12 cellular contexts compared by ENCODE assay signal in the genomic region with DNA sequence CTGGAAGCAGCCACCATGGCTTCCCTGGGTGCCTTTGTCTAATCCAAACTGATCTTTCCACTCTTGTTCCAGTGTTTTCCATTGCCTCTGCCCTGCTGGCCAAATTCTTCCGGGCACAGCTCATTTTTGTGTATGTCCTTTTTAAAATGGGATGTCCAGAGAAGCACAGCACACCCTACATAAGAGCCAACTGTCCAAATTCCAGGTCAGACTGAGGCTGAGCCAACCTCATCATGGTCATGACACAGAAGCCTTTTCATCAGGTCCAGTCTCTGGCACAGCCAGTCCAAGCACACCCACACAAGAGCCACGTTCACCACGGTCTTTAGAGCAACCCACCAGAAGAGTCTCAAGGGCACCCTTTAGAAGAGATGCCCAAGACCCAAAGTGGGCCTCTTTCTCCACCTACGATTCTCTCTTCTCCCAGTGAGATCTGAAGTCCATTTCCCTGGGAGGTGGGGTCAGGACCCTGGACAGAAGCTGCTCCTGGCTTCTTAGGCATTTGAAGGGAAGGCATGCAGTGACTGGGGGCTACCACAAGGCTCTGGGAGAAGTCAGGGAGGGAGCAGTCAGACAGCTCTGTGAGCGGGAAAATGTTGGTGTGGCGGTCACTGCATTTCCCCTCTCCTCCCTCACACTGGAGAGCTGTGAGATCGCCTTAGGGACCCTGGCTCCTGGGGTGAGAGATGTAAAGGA. TPM values are rescaled to one million over a fixed set of nuclear protein-coding genes. Genes with fewer than 3 reads are reported as not detected.
A peak's percentile ranks its signal among the peaks of the same experiment; 100 is the strongest.
DNase-seq lines count a peak whose midpoint lies in the region; ATAC-seq, FAIRE-seq and TF ChIP-seq lines count a peak whose summit lies in the region.
"Had no signal": no experiment of that assay in that cellular context is flagged by ENCODE, and none has a peak within 500 bp of the region (broad histone marks: within the 10 kb centered on the region; RNA-seq: fewer than 3 reads in every experiment).

No MANE protein-coding gene starts in this region.

- H3K9me3 ChIP-seq in A549 = no peaks in the 10 kb centered on the region
- H3K9me3 ChIP-seq in SK-N-SH = no peaks in the 10 kb centered on the region
- H3K9me3 ChIP-seq in prostate gland = no peaks in the 10 kb centered on the region
- H3K9me3 ChIP-seq: BLaER1 treated with 17β-estradiol and CSF1 and Interleukin-3, amounts not matched to agents 10 nM and 100 nM; upper lobe of left lung had no signal

- no peaks in the 10 kb centered on the region for H3F3A ChIP-seq in SK-N-SH (replicated peaks; ENCODE audit: insufficient read depth)

- CTCF ChIA-PET in A549 (lab: Yijun Ruan, JAX) (interaction anchor here (0.7 to 1.3 kb wide), 3 partner anchors 9 to 46 kb away, joined by 3 read pairs; no protein-coding TSS in a partner anchor), SK-N-SH (lab: Yijun Ruan, JAX) (interaction anchor here (1.0 to 4.4 kb wide), 9 partner anchors 19 to 193 kb away, joined by 3 to 38 read pairs (median 4); no protein-coding TSS in a partner anchor)

- TF ChIP-seq CTCF in A549 (IDR thresholded peaks at IDR 0.05) (no peak), SK-N-SH (IDR thresholded peaks at IDR 0.05) (peak; percentile 30; the same call in 1 of the 2 replicates), prostate gland (IDR thresholded peaks at IDR 0.05) (no peak)

- TF ChIP-seq RAD21 in A549 (conservative IDR thresholded peaks at IDR 0.05 in 1 of 2, IDR thresholded peaks at IDR 0.05 in 1 of 2) (no peak), SK-N-SH (IDR thresholded peaks at IDR 0.05; ENCODE audit: low read length) (no peak)

- TF ChIP-seq POLR2A in A549 (IDR thresholded peaks at IDR 0.05; ENCODE audit: low read length) (no peak), prostate gland (IDR thresholded peaks at IDR 0.05) (no peak)

- 36% methylated on average over 7 of the region's 7 CpGs for WGBS in A549 (ENCODE audit: missing lambda C conversion rate)
- 67% methylated on average over 7 of the region's 7 CpGs for WGBS in SK-N-SH (ENCODE audit: low lambda C conversion rate)
- 52% methylated on average over 7 of the region's 7 CpGs for WGBS in prostate gland

- H3K27ac ChIP-seq in A549 (no peak overlapping the region), SK-N-SH (ENCODE audit: low read depth in 2 of 2, low read length in 1 of 2) (no peak overlapping the region), prostate gland (no peak overlapping the region)
- H3K27ac ChIP-seq: BLaER1 treated with 17β-estradiol and CSF1 and Interleukin-3, amounts not matched to agents 10 nM and 100 nM; upper lobe of left lung had no signal

- H3K4me2 ChIP-seq in A549 = no peak overlapping the region
- no peak overlapping the region for H3K4me2 ChIP-seq in SK-N-SH
- H3K4me2 ChIP-seq: BLaER1 treated with 17β-estradiol and CSF1 and Interleukin-3, amounts not matched to agents 10 nM and 100 nM had no signal

- no peaks in the 10 kb centered on the region for H3K79me2 ChIP-seq in SK-N-SH (ENCODE audit: insufficient read depth)

- H3K9me2 ChIP-seq in SK-N-SH = no peaks in the 10 kb centered on the region

- H2AFZ ChIP-seq in SK-N-SH (ENCODE audit: low read depth) = no peak overlapping the region

- intact Hi-C loops in prostate gland (cut with DNase I) = no loop called here

- FAIRE-seq in A549 (lab: Jason Lieb, UNC) = no peak

- H3K4me3 ChIP-seq in A549 = no peak overlapping the region
- no peak overlapping the region for H3K4me3 ChIP-seq in SK-N-SH (ENCODE audit: low read depth in 2 of 2, low read length in 1 of 2)
- H3K4me3 ChIP-seq in prostate gland = no peak overlapping the region
- H3K4me3 ChIP-seq: BLaER1 treated with 17β-estradiol and CSF1 and Interleukin-3, amounts not matched to agents 10 nM and 100 nM; upper lobe of left lung had no signal

- H3K27me3 ChIP-seq in SK-N-SH (ENCODE audit: insufficient read depth) (no peaks in the 10 kb centered on the region; the same call in none of the 2 replicates), prostate gland (replicated peaks; ENCODE audit: insufficient read depth) (no peaks in the 10 kb centered on the region)
- H3K27me3 ChIP-seq: upper lobe of left lung had no signal

- H3K36me3 ChIP-seq in SK-N-SH (replicated peaks in 1 of 2; ENCODE audit: control insufficient read depth in 1 of 2, insufficient read depth in 2 of 2, low read length in 1 of 2) = no peaks in the 10 kb centered on the region
- no peaks in the 10 kb centered on the region for H3K36me3 ChIP-seq in prostate gland
- H3K36me3 ChIP-seq: BLaER1 treated with 17β-estradiol and CSF1 and Interleukin-3, amounts not matched to agents 10 nM and 100 nM; upper lobe of left lung had no signal

- H3K9ac ChIP-seq in SK-N-SH = no peak overlapping the region
- H3K9ac ChIP-seq: BLaER1 treated with 17β-estradiol and CSF1 and Interleukin-3, amounts not matched to agents 10 nM and 100 nM had no signal

- no peaks in the 10 kb centered on the region for H4K20me1 ChIP-seq in SK-N-SH (ENCODE audit: insufficient read depth)

- H3K4me1 ChIP-seq in A549 (no peaks in the 10 kb centered on the region), SK-N-SH (ENCODE audit: control insufficient read depth in 1 of 2, insufficient read depth in 2 of 2, low read depth in 1 of 2, low read length in 1 of 2) (peaks cover 0 to 4% of the 10 kb centered on the region in 2 experiments; a peak in 1 of 4 replicates), prostate gland (replicated peaks) (no peaks in the 10 kb centered on the region)
- H3K4me1 ChIP-seq: upper lobe of left lung had no signal

- TF ChIP-seq EP300 in A549 (IDR thresholded peaks at IDR 0.05) (no peak), SK-N-SH (IDR thresholded peaks at IDR 0.05; ENCODE audit: borderline replicate concordance in 1 of 2, low read depth in 1 of 2, low read length in 1 of 2) (no peak)

- ATAC-seq in A549 (peak; percentile 31 to 76; a peak in 4 of 6 replicates), HG03280 (IDR thresholded peaks at IDR 0.05; ENCODE audit: unreplicated experiment) (no peak)

- POLR2A ChIA-PET in A549 (lab: Yijun Ruan, JAX) (no interaction called here), SK-N-SH (lab: Yijun Ruan, JAX) (no interaction called here)

- DNase-seq in A549 (ENCODE audit: low read depth in 1 of 2, low spot score in 1 of 2) (peak; percentile 43 to 62), HCEC 1CT (peak; percentile 6), SK-N-SH (no peak), glomerular endothelial cell (ENCODE audit: extremely low read depth, low read depth, low spot score) (peak; percentile 5), NCI-H524 treated with DMSO at 0.1 percent for 48 hours (lab: John Stamatoyannopoulos, UW) (no peak), cortex of kidney (lab: John Stamatoyannopoulos, UW) (no peak), prostate gland (ENCODE audit: low spot score) (no peak)
- DNase-seq: activated T-cell treated with anti-CD3 and anti-CD28 coated beads, Interleukin-2, amount 50 U/mL, for 24 hours; stimulated activated CD4-positive, alpha-beta T cell treated with anti-CD3 and anti-CD28 coated beads, Interleukin-1b, Interleukin-23, amount 100 ng/mL, for 48 hours; upper lobe of left lung had no signal

TF ChIP-seq in A549, 52 proteins besides CTCF, POLR2A, EP300 and RAD21 (continues in another document):
- TF ChIP-seq TP53 (CRISPR knock-in tag; IDR thresholded peaks at IDR 0.05) = no peak

TF ChIP-seq in SK-N-SH, 30 proteins besides CTCF, POLR2A, EP300 and RAD21:
- TF ChIP-seq SMC3 (IDR thresholded peaks at IDR 0.05; ENCODE audit: low read depth, low read length) = no peak
- TF ChIP-seq, protein P1, sequence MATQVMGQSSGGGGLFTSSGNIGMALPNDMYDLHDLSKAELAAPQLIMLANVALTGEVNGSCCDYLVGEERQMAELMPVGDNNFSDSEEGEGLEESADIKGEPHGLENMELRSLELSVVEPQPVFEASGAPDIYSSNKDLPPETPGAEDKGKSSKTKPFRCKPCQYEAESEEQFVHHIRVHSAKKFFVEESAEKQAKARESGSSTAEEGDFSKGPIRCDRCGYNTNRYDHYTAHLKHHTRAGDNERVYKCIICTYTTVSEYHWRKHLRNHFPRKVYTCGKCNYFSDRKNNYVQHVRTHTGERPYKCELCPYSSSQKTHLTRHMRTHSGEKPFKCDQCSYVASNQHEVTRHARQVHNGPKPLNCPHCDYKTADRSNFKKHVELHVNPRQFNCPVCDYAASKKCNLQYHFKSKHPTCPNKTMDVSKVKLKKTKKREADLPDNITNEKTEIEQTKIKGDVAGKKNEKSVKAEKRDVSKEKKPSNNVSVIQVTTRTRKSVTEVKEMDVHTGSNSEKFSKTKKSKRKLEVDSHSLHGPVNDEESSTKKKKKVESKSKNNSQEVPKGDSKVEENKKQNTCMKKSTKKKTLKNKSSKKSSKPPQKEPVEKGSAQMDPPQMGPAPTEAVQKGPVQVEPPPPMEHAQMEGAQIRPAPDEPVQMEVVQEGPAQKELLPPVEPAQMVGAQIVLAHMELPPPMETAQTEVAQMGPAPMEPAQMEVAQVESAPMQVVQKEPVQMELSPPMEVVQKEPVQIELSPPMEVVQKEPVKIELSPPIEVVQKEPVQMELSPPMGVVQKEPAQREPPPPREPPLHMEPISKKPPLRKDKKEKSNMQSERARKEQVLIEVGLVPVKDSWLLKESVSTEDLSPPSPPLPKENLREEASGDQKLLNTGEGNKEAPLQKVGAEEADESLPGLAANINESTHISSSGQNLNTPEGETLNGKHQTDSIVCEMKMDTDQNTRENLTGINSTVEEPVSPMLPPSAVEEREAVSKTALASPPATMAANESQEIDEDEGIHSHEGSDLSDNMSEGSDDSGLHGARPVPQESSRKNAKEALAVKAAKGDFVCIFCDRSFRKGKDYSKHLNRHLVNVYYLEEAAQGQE (IDR thresholded peaks at IDR 0.05; ENCODE audit: low read depth, low read length) = peak; percentile 97
TF ChIP-seq in SK-N-SH: peak in this region for 1.

RNA-seq across cellular contexts. Expression of a gene that starts 53.2 kb away (rescaled TPM):
- polyA plus RNA-seq in A549 (2011; rRNA removed) (0.03 TPM in 2 replicates), A549 (2017; fragmentation: RNase III; extraction: RNeasy Plus Mini Kit Qiagen cat#74134 plus additional on column Dnase treatment) (0.01 to 0.04 TPM (median 0.03 TPM) in 3 replicates), SK-N-SH (2012; rRNA removed) (0.03 and 0.05 TPM in 2 replicates)
- 0.03 TPM in 2 replicates for polyA plus RNA-seq in A549 (2012; cell fraction: cytosol; rRNA removed)
- polyA plus RNA-seq in A549 (2012; cell fraction: nucleus; rRNA removed) = 0.01 and 0.04 TPM in 2 replicates
- polyA minus RNA-seq in A549 (2011; rRNA and poly(A)+ RNA removed) = 0.08 TPM in 1 of 2 replicates, not detected in the other
- polyA plus RNA-seq in SK-N-SH (2012; cell fraction: cytosol; rRNA removed) = 0.03 and 0.04 TPM in 2 replicates
- 0.05 and 0.06 TPM in 2 replicates for polyA plus RNA-seq in SK-N-SH (2012; cell fraction: nucleus; rRNA removed)
- total RNA-seq in glomerular endothelial cell (not detected in 2 replicates), prostate gland (1 to 10 TPM in 1 of 2 donors, under 1 TPM in 1; 0.09 to 7.1 TPM)

Comparison
In these comparisons a context has a peak if more than half of its experiments do, and no peak if none do; other contexts are left out.
1. DNase-seq: peak in A549 (2 of 2), HCEC 1CT (single experiment) and glomerular endothelial cell (single experiment); none in SK-N-SH (single experiment), NCI-H524 treated with DMSO at 0.1 percent for 48 hours (single experiment), cortex of kidney (single experiment) and prostate gland (single experiment).